ENCODE assay signal across 8 cellular contexts in genomic region chr2:144516981-144517824, GRCh38. TPM values are rescaled to one million over a fixed set of nuclear protein-coding genes. Genes with fewer than 3 reads are reported as not detected.
DNase-seq lines count a peak whose midpoint lies in the region; ATAC-seq and TF ChIP-seq lines count a peak whose summit lies in the region.

No MANE protein-coding gene starts in this region.

- ATAC-seq in HG02763 (IDR thresholded peaks at IDR 0.05; ENCODE audit: unreplicated experiment) = peak; percentile 49
- ATAC-seq in activated T-helper 17 cell treated with anti-CD3 and anti-CD28 coated beads, Interleukin-2, amount 50 U/mL, for 72 hours (replicated peaks) = peak; percentile 87
- ATAC-seq in foreskin keratinocyte = peak; percentile 89
- peak; percentile 64 for ATAC-seq in aorta (ENCODE audit: low FRiP score)

- TF ChIP-seq CTCF in foreskin keratinocyte (conservative IDR thresholded peaks at IDR 0.05) = no peak
- no peak for TF ChIP-seq CTCF in neural crest cell (conservative IDR thresholded peaks at IDR 0.05)

- 0% methylated on average over 71 to 83 of the region's 83 CpGs for WGBS in aorta, 2 donors

- intact Hi-C loops in aorta (cut with DNase I) = loop anchor here (5.0 to 10.0 kb wide), 6 partner anchors 130 to 1238 kb away; no protein-coding TSS in a partner anchor

- peaks cover 17% of the 10 kb centered on the region for H3K4me1 Mint-ChIP-seq in activated T-helper 17 cell treated with anti-CD3 and anti-CD28 coated beads, Interleukin-2, amount 50 U/mL, for 72 hours
- H3K4me1 Mint-ChIP-seq in neural crest cell = peaks cover 38% of the 10 kb centered on the region

- no peaks in the 10 kb centered on the region for H3K9me3 Mint-ChIP-seq in activated T-helper 17 cell treated with anti-CD3 and anti-CD28 coated beads, Interleukin-2, amount 50 U/mL, for 72 hours
- no peaks in the 10 kb centered on the region for H3K9me3 Mint-ChIP-seq in neural crest cell

- H3K27ac ChIP-seq in foreskin keratinocyte = no peak overlapping the region
- peak overlapping the region; percentile 91 to 100 for H3K27ac ChIP-seq in aorta (ENCODE audit: low read depth in 1 of 2, low read length in 2 of 2)

- no peak overlapping the region for H3K27ac Mint-ChIP-seq in activated T-helper 17 cell treated with anti-CD3 and anti-CD28 coated beads, Interleukin-2, amount 50 U/mL, for 72 hours
- H3K27ac Mint-ChIP-seq in neural crest cell (ENCODE audit: unreplicated experiment) = peak overlapping the region; percentile 100

- peaks cover 47% of the 10 kb centered on the region for H3K36me3 Mint-ChIP-seq in activated T-helper 17 cell treated with anti-CD3 and anti-CD28 coated beads, Interleukin-2, amount 50 U/mL, for 72 hours (ENCODE audit: low read depth)
- peaks cover 16% of the 10 kb centered on the region for H3K36me3 Mint-ChIP-seq in neural crest cell (ENCODE audit: low read depth)

- H3K4me3 Mint-ChIP-seq in activated T-helper 17 cell treated with anti-CD3 and anti-CD28 coated beads, Interleukin-2, amount 50 U/mL, for 72 hours = no peak overlapping the region
- H3K4me3 Mint-ChIP-seq in neural crest cell = no peak overlapping the region

- H3K27me3 Mint-ChIP-seq in activated T-helper 17 cell treated with anti-CD3 and anti-CD28 coated beads, Interleukin-2, amount 50 U/mL, for 72 hours = peaks cover 33% of the 10 kb centered on the region
- H3K27me3 Mint-ChIP-seq in neural crest cell (ENCODE audit: low read depth) = peaks cover 11% of the 10 kb centered on the region

- H3K9me3 ChIP-seq in aorta (ENCODE audit: control insufficient read depth, low read length) = no peaks in the 10 kb centered on the region

- H3K27me3 ChIP-seq in foreskin keratinocyte (peaks cover 97% of the 10 kb centered on the region), aorta (ENCODE audit: control insufficient read depth in 1 of 2, insufficient read depth in 2 of 2, low read length in 1 of 2) (no peaks in the 10 kb centered on the region)

- peak overlapping the region; percentile 100 for H3K4me3 ChIP-seq in aorta (ENCODE audit: low read length in 2 of 2)

- H3K4me1 ChIP-seq in foreskin keratinocyte (peaks cover 3% of the 10 kb centered on the region), aorta (ENCODE audit: control insufficient read depth in 1 of 2, insufficient read depth in 2 of 2, low read length in 2 of 2) (peaks cover 0 to 5% of the 10 kb centered on the region in 2 donors)

- H3K36me3 ChIP-seq in aorta (ENCODE audit: control insufficient read depth in 1 of 2, insufficient read depth in 2 of 2, low read length in 1 of 2) = no peaks in the 10 kb centered on the region

- peak; percentile 64 for DNase-seq in activated naive CD4-positive, alpha-beta T cell treated with Interleukin-2 at 50 U/mL for 16 hours
- DNase-seq in activated naive CD4-positive, alpha-beta T cell (lab: John Stamatoyannopoulos, UW) = no peak
- peak; percentile 86 for DNase-seq in NCI-H226
- DNase-seq in foreskin keratinocyte = peak; percentile 42 to 66
- no peak for DNase-seq in neural crest cell (ENCODE audit: low read depth, low spot score)
- DNase-seq in aorta = peak; percentile 73 to 84

RNA-seq across cellular contexts. Expression of gene ZEB2, which starts 2.7 kb away (rescaled TPM):
- 10 to 100 TPM; 27.6 to 44.1 TPM for total RNA-seq in activated T-helper 17 cell treated with anti-CD3 and anti-CD28 coated beads, Interleukin-2, amount 50 U/mL, for 72 hours
- total RNA-seq in foreskin keratinocyte (0.03 and 0.11 TPM in 2 replicates), neural crest cell (192 and 200 TPM in 2 replicates), aorta (100 to 1,000 TPM; 174 to 301 TPM)
- polyA plus RNA-seq in foreskin keratinocyte (0.08 TPM in 2 replicates), aorta (10 to 100 TPM; 38.7 to 67.6 TPM)

Comparison
In these comparisons a context has a peak if more than half of its experiments do, and no peak if none do; other contexts are left out.
1. DNase-seq: peak in activated naive CD4-positive, alpha-beta T cell treated with Interleukin-2 at 50 U/mL for 16 hours (single experiment), NCI-H226 (single experiment), foreskin keratinocyte (2 of 2) and aorta (2 of 2); none in activated naive CD4-positive, alpha-beta T cell (0 of 4) and neural crest cell (single experiment).
2. RNA of gene ZEB2, which starts 2.7 kb away (total RNA-seq): 174 to 301 TPM in aorta, 192 to 200 TPM in neural crest cell and 27.6 to 44.1 TPM in activated T-helper 17 cell treated with anti-CD3 and anti-CD28 coated beads, Interleukin-2, amount 50 U/mL, for 72 hours; 0.03 to 0.11 TPM in foreskin keratinocyte; every median in the first group is over 10 times any median in the second.
3. Peak in every context shown above with its lines, with median percentiles within 50 percentile points of each other: ATAC-seq.